Comparison of ENCODE assay signal across 8 cellular contexts in the genomic region with DNA sequence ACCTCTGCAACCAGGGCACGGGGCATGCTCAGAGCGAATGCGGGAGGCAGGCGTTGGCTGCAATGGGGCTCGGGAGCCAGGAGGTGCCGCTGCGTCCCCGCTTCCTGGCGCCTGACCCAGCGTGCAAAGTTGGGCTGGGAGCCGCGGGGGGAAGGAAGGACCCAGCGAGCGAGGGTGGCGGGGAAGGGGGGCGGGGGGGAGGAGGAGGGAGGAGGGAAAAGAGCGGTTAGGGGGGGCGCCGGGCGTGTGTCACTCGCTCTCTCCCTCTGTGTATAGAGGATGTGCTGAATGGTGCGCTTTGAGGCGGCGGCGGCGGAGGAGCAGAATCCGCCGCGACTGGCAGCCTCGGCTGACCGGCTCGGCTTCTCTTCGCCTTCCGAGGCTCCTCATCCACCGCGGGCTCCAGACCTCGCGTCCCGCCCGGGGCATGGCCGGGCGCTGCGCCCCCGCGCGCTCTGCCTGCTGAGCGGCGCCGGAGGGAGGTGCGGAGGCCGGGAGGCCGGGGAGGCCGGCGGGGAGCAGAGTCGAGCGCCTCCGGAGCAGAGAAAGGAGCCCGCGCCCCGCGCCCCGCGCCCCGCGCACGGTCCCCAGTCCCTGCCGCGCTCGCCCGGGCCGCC. TPM values are rescaled to one million over a fixed set of nuclear protein-coding genes. Genes with fewer than 3 reads are reported as not detected.
DNase-seq lines count a peak whose midpoint lies in the region; ATAC-seq and TF ChIP-seq lines count a peak whose summit lies in the region.

A gene (plus strand): TSS at position 252 of the 617 bp plus-strand sequence. CDS start 386 bp downstream, outside the sequence.

- under 1% methylated on average over 68 of the region's 71 CpGs for WGBS in right cardiac atrium
- 0 to 1% (median 1%) methylated on average over 26 to 70 of the region's 71 CpGs for WGBS in psoas muscle, 3 donors

- no peaks in the 10 kb centered on the region for H3K9me3 Mint-ChIP-seq in T-helper 2 cell treated with Interferon-gamma antibody and Interleukin-4, amounts not matched to agents 5 μg/mL and 100 μg/mL, for 36 hours

- H3K27me3 ChIP-seq in ascending aorta (no peaks in the 10 kb centered on the region), right cardiac atrium (ENCODE audit: control insufficient read depth, insufficient read depth) (no peaks in the 10 kb centered on the region), psoas muscle (ENCODE audit: insufficient read depth in 3 of 3, low read length in 2 of 3) (no peaks in the 10 kb centered on the region)

- H3K4me3 Mint-ChIP-seq in T-helper 2 cell treated with Interferon-gamma antibody and Interleukin-4, amounts not matched to agents 5 μg/mL and 100 μg/mL, for 36 hours, result peak within 1 kb of the TSS; percentile 77

- no peaks in the 10 kb centered on the region for H3K4me1 ChIP-seq in ascending aorta
- no peaks in the 10 kb centered on the region for H3K4me1 ChIP-seq in right cardiac atrium (ENCODE audit: control insufficient read depth, insufficient read depth, low read length)
- H3K4me1 ChIP-seq in psoas muscle, result peaks cover 7% of the 10 kb centered on the region

- H3K27me3 Mint-ChIP-seq in T-helper 2 cell treated with Interferon-gamma antibody and Interleukin-4, amounts not matched to agents 5 μg/mL and 100 μg/mL, for 36 hours (ENCODE audit: low read depth), result peaks cover 59% of the 10 kb centered on the region

- H3K4me1 Mint-ChIP-seq in T-helper 2 cell treated with Interferon-gamma antibody and Interleukin-4, amounts not matched to agents 5 μg/mL and 100 μg/mL, for 36 hours (ENCODE audit: low read depth), result peaks cover 6% of the 10 kb centered on the region

- H3K4me3 ChIP-seq in ascending aorta (peak within 1 kb of the TSS; percentile 73 to 82), right cardiac atrium (ENCODE audit: low read length) (peak within 1 kb of the TSS; percentile 88), psoas muscle (peak within 1 kb of the TSS; percentile 90)

- peak; percentile 81 for ATAC-seq in HG02588 (IDR thresholded peaks at IDR 0.05; ENCODE audit: unreplicated experiment)
- peak; percentile 92 to 95 for ATAC-seq in right cardiac atrium
- ATAC-seq in psoas muscle, result peak; percentile 96 to 97 (median 96)

- H3K36me3 Mint-ChIP-seq in T-helper 2 cell treated with Interferon-gamma antibody and Interleukin-4, amounts not matched to agents 5 μg/mL and 100 μg/mL, for 36 hours (ENCODE audit: low read depth), result no peaks in the 10 kb centered on the region

- DNase-seq in GM04504 (ENCODE audit: low read depth), result peak; percentile 66
- peak; percentile 83 for DNase-seq in NCI-H128 (lab: John Stamatoyannopoulos, UW; ENCODE audit: unreplicated experiment)
- DNase-seq in T-helper 2 cell treated with Interferon-gamma antibody and Interleukin-4, amounts not matched to agents 5 μg/mL and 100 μg/mL, for 36 hours (ENCODE audit: low spot score), result peak; percentile 75
- DNase-seq in ascending aorta (ENCODE audit: low spot score in 2 of 2), result peak in 1 of 2 donors; percentile 87
- peak; percentile 89 to 96 (median 96) for DNase-seq in right cardiac atrium
- peak; percentile 87 to 94 for DNase-seq in psoas muscle
- DNase-seq in ureter (ENCODE audit: low spot score), result peak; percentile 93

- peak; percentile 71 to 84 (median 76) for TF ChIP-seq CTCF in ascending aorta (IDR thresholded peaks at IDR 0.05)
- peak; percentile 83 for TF ChIP-seq CTCF in psoas muscle (IDR thresholded peaks at IDR 0.05)

- no peaks in the 10 kb centered on the region for H3K9me3 ChIP-seq in ascending aorta
- H3K9me3 ChIP-seq in right cardiac atrium (ENCODE audit: control insufficient read depth, low read length), result no peaks in the 10 kb centered on the region
- H3K9me3 ChIP-seq in psoas muscle, result no peaks in the 10 kb centered on the region

- no peak within 1 kb of the TSS for H3K27ac Mint-ChIP-seq in T-helper 2 cell treated with Interferon-gamma antibody and Interleukin-4, amounts not matched to agents 5 μg/mL and 100 μg/mL, for 36 hours

- intact Hi-C loops in ascending aorta (cut with DNase I), result loop anchor here (1.0 to 2.0 kb wide), 2 partner anchors 257 to 591 kb away; no protein-coding TSS in a partner anchor
- intact Hi-C loops in right cardiac atrium (cut with DNase I), result loop anchor here (2.0 to 10.0 kb wide), 7 partner anchors 170 to 590 kb away; no protein-coding TSS in a partner anchor
- intact Hi-C loops in psoas muscle (cut with DNase I), result loop anchor here (1.0 to 10.0 kb wide), 10 partner anchors 90 to 590 kb away; no protein-coding TSS in a partner anchor

- H3K36me3 ChIP-seq in ascending aorta (no peaks in the 10 kb centered on the region), psoas muscle (ENCODE audit: insufficient read depth in 1 of 2, low read depth in 1 of 2) (no peaks in the 10 kb centered on the region)

- H3K27ac ChIP-seq in ascending aorta, result peak within 1 kb of the TSS; percentile 37 to 47
- peak within 1 kb of the TSS; percentile 33 for H3K27ac ChIP-seq in right cardiac atrium (ENCODE audit: low read length)
- H3K27ac ChIP-seq in psoas muscle, result peak within 1 kb of the TSS; percentile 74

RNA-seq across cellular contexts. Expression of the gene that starts here (rescaled TPM):
- total RNA-seq in ascending aorta, result 22.9 TPM
- 10 to 100 TPM; 11.4 to 20.3 (median 14.1) TPM for total RNA-seq in right cardiac atrium
- 7.6 TPM for polyA plus RNA-seq in right cardiac atrium
- total RNA-seq in psoas muscle, result 10 to 100 TPM in 1 of 4 donors, 1 to 10 TPM in 3; 4.2 to 10.7 (median 6.9) TPM
- 1 to 10 TPM; 1.5 to 3.2 (median 2.5) TPM for polyA plus RNA-seq in psoas muscle
- total RNA-seq in ureter, result 48.3 TPM
